ENCODE assay signal across 8 cellular contexts in the genomic region with DNA sequence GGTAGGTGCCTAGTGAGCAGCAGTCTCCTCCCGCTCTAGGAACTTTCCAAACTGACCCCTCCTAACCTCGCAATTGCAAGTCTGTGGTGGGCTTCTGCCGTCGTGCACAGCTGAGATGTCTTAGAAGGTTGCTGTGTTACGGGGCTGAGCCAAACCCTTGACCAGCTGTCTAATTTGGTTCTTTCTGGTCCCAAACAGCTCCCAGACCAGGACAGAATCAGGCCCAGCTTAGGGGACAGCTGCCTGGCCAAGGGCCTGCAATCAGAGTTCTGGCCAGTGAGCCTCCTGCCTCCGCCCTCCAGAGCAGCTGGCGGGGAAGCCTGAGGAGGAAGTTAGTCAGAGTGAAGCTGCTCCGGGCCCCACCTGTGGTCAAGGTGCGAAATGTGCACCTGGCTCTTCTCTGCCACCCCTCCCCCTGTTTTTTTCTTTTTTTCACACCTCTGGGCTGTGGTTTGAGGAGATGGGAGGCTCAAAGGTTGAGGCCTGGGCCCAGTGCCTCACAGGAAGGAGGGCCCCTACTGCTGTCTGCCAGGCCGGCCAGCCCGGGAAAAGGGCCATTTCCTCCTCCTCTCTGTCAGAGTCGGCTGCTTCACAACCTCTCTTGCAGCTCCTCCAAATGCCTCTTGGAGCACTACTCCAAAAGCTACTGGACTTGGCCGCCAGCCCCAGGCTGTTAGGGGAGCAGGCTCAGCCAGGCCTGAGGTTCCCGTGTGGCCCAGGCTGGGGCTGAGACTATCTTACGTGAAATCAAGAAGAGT. TPM values are rescaled to one million over a fixed set of nuclear protein-coding genes. Genes with fewer than 3 reads are reported as not detected.
DNase-seq lines count a peak whose midpoint lies in the region; ATAC-seq and TF ChIP-seq lines count a peak whose summit lies in the region.

No MANE protein-coding gene starts in this region.

- H3K79me2 ChIP-seq in DND-41 (ENCODE audit: insufficient read depth, low read length), result no peaks in the 10 kb centered on the region
- H3K79me2 ChIP-seq in Karpas-422 (ENCODE audit: low read length), result no peaks in the 10 kb centered on the region

- no peaks in the 10 kb centered on the region for H3K4me1 Mint-ChIP-seq in glutamatergic neuron (ENCODE audit: low read depth, unreplicated experiment)

- ATAC-seq in DND-41 (ENCODE audit: insufficient read depth, low read depth) (peak; percentile 67), GM21528 (IDR thresholded peaks at IDR 0.05; ENCODE audit: low FRiP score, unreplicated experiment) (peak; percentile 54)

- no peaks in the 10 kb centered on the region for H3K36me3 Mint-ChIP-seq in glutamatergic neuron (ENCODE audit: unreplicated experiment)

- H2AFZ ChIP-seq in DND-41 (ENCODE audit: low read depth, low read length) (no peak overlapping the region), Karpas-422 (ENCODE audit: low read length) (no peak overlapping the region)

- H3K27me3 ChIP-seq in DND-41 (ENCODE audit: insufficient read depth, low read length, poor library complexity) (no peaks in the 10 kb centered on the region), Karpas-422 (ENCODE audit: low read length) (no peaks in the 10 kb centered on the region)

- no peak overlapping the region for H3K4me3 ChIP-seq in DND-41 (ENCODE audit: low read depth in 1 of 2, low read length in 2 of 2)
- no peak overlapping the region for H3K4me3 ChIP-seq in Karpas-422 (ENCODE audit: low read length)

- H3K4me1 ChIP-seq in DND-41 (ENCODE audit: insufficient read depth, low read length) (peaks cover 33% of the 10 kb centered on the region), Karpas-422 (ENCODE audit: low read length) (0 out of 2 replicates have a peak, but pooled peaks cover 7% of the 10 kb centered on the region)

- no peak for TF ChIP-seq CTCF in DND-41 (IDR thresholded peaks at IDR 0.05; ENCODE audit: borderline replicate concordance, extremely low read depth, low read length, poor library complexity, severe bottlenecking)
- no peak for TF ChIP-seq CTCF in glutamatergic neuron (IDR thresholded peaks at IDR 0.05; ENCODE audit: partially characterized antibody, unreplicated experiment)

- no peak overlapping the region for H3K27ac ChIP-seq in DND-41 (ENCODE audit: low read length)
- H3K27ac ChIP-seq in Karpas-422 (ENCODE audit: low read length), result no peak overlapping the region

- H3K9me2 ChIP-seq in Karpas-422 (replicated peaks; ENCODE audit: insufficient read depth, low read length), result no peaks in the 10 kb centered on the region

- DNase-seq in DND-41 (peak; percentile 72), Karpas-422 (peak; percentile 50), left kidney (ENCODE audit: low read depth, low spot score) (peak; percentile 45), glutamatergic neuron (no peak)
- DNase-seq in activated CD4-positive, alpha-beta T cell treated with anti-CD3 and anti-CD28 coated beads for 1 hour, result peak; percentile 18
- DNase-seq in central memory CD4-positive, alpha-beta T cell, result peak; percentile 80
- peak in 2 of 3 donors; percentile 32 to 35 for DNase-seq in stimulated activated CD4-positive, alpha-beta T cell treated with anti-CD3 and anti-CD28 coated beads, TNF-alpha, amount 100 ng/mL, for 1 hour (ENCODE audit: low read depth in 3 of 3, low spot score in 1 of 3)

- H3K9me3 Mint-ChIP-seq in glutamatergic neuron (ENCODE audit: unreplicated experiment), result no peaks in the 10 kb centered on the region

- H3K36me3 ChIP-seq in DND-41 (ENCODE audit: insufficient read depth, low read length) (no peaks in the 10 kb centered on the region), Karpas-422 (ENCODE audit: insufficient read depth, low read length) (no peaks in the 10 kb centered on the region)

- no peaks in the 10 kb centered on the region for H3K27me3 Mint-ChIP-seq in glutamatergic neuron (ENCODE audit: unreplicated experiment)

- H4K20me1 ChIP-seq in DND-41 (ENCODE audit: insufficient read depth, low read length), result 0 out of 2 replicates have a peak, but pooled peaks cover 3% of the 10 kb centered on the region
- H4K20me1 ChIP-seq in Karpas-422 (ENCODE audit: insufficient read depth, low read depth, low read length), result no peaks in the 10 kb centered on the region

- H3K9ac ChIP-seq in DND-41 (ENCODE audit: low read depth, low read length) (no peak overlapping the region), Karpas-422 (ENCODE audit: low read length) (no peak overlapping the region)

- H3K4me3 Mint-ChIP-seq in glutamatergic neuron (ENCODE audit: unreplicated experiment), result no peak overlapping the region

- H3K27ac Mint-ChIP-seq in glutamatergic neuron (ENCODE audit: unreplicated experiment), result no peak overlapping the region

- H3K9me3 ChIP-seq in DND-41 (ENCODE audit: insufficient read depth, low read length, severe bottlenecking) (no peaks in the 10 kb centered on the region), Karpas-422 (ENCODE audit: low read length) (no peaks in the 10 kb centered on the region)

- H3K4me2 ChIP-seq in DND-41 (ENCODE audit: insufficient read depth, low read length) (no peak overlapping the region), Karpas-422 (ENCODE audit: low read depth, low read length, poor library complexity, severe bottlenecking) (no peak overlapping the region)

RNA-seq across cellular contexts. Expression of gene CXCR3, which starts 4.2 kb away (rescaled TPM):
- not detected in 2 replicates for total RNA-seq in Karpas-422 (2014; rRNA removed; shearing (Covaris generic); ENCODE audit: low replicate concordance)
- not detected for total RNA-seq in glutamatergic neuron (ENCODE audit: unreplicated experiment)

RNA-seq across cellular contexts. Expression of gene GCNA, which starts 44.3 kb away (rescaled TPM):
- 5.4 and 6.2 TPM in 2 replicates for total RNA-seq in Karpas-422 (2014; rRNA removed; shearing (Covaris generic); ENCODE audit: low replicate concordance)
- 2.5 TPM for total RNA-seq in glutamatergic neuron (ENCODE audit: unreplicated experiment)
